Comparison of ENCODE assay signal across 8 cellular contexts in genomic region chrX:130120321-130120731, GRCh38. TPM values are rescaled to one million over a fixed set of nuclear protein-coding genes. Genes with fewer than 3 reads are reported as not detected.
DNase-seq lines count a peak whose midpoint lies in the region; ATAC-seq and TF ChIP-seq lines count a peak whose summit lies in the region.

No MANE protein-coding gene starts in this region.

- H3K4me1 Mint-ChIP-seq in activated naive CD8-positive, alpha-beta T cell treated with anti-CD3 and anti-CD28 coated beads, Interleukin-2, amount 50 U/mL, for 24 hours = peaks cover 31% of the 10 kb centered on the region

- peak overlapping the region; percentile 75 to 77 for H3K27ac ChIP-seq in tibial artery

- no peaks in the 10 kb centered on the region for H3K36me3 Mint-ChIP-seq in activated naive CD8-positive, alpha-beta T cell treated with anti-CD3 and anti-CD28 coated beads, Interleukin-2, amount 50 U/mL, for 24 hours (ENCODE audit: low read depth)

- no peaks in the 10 kb centered on the region for H3K27me3 Mint-ChIP-seq in activated naive CD8-positive, alpha-beta T cell treated with anti-CD3 and anti-CD28 coated beads, Interleukin-2, amount 50 U/mL, for 24 hours

- DNase-seq in AG20443 (ENCODE audit: low spot score) = peak; percentile 9
- DNase-seq in activated naive CD8-positive, alpha-beta T cell treated with anti-CD3 and anti-CD28 coated beads, Interleukin-2, amount 50 U/mL, for 24 hours = peak; percentile 23
- DNase-seq in kidney epithelial cell (ENCODE audit: low read depth) = no peak
- DNase-seq in tibial artery = no peak
- DNase-seq in H4 (ENCODE audit: low spot score) = no peak
- no peak for DNase-seq in AML-193 (lab: John Stamatoyannopoulos, UW)

- H3K4me3 ChIP-seq in kidney epithelial cell (ENCODE audit: low read depth, low read length) = peak overlapping the region; percentile 12
- H3K4me3 ChIP-seq in tibial artery = peak overlapping the region; percentile 42 to 54

- H3K4me3 Mint-ChIP-seq in activated naive CD8-positive, alpha-beta T cell treated with anti-CD3 and anti-CD28 coated beads, Interleukin-2, amount 50 U/mL, for 24 hours = peak overlapping the region; percentile 48

- H3K36me3 ChIP-seq in kidney epithelial cell (ENCODE audit: control insufficient read depth, insufficient read depth, low read length) (no peaks in the 10 kb centered on the region), tibial artery (no peaks in the 10 kb centered on the region)

- no peaks in the 10 kb centered on the region for H3K9me3 Mint-ChIP-seq in activated naive CD8-positive, alpha-beta T cell treated with anti-CD3 and anti-CD28 coated beads, Interleukin-2, amount 50 U/mL, for 24 hours

- ATAC-seq in GM19043 (IDR thresholded peaks at IDR 0.05; ENCODE audit: low read depth, unreplicated experiment) (peak; percentile 40), HG03159 (IDR thresholded peaks at IDR 0.05; ENCODE audit: unreplicated experiment) (peak; percentile 45)
- ATAC-seq in activated naive CD8-positive, alpha-beta T cell treated with anti-CD3 and anti-CD28 coated beads, Interleukin-2, amount 50 U/mL, for 24 hours = peak; percentile 57

- H3K4me1 ChIP-seq in tibial artery = peaks cover 0 to 33% (median 11%) of the 10 kb centered on the region in 4 donors

- H3K9me3 ChIP-seq in tibial artery = no peaks in the 10 kb centered on the region

- no peaks in the 10 kb centered on the region for H3K27me3 ChIP-seq in kidney epithelial cell (ENCODE audit: control insufficient read depth, insufficient read depth, low read length)
- no peaks in the 10 kb centered on the region for H3K27me3 ChIP-seq in tibial artery

- intact Hi-C loops in tibial artery (cut with DNase I; ENCODE audit: low total_unique reads) = loop anchor here (5.0 kb wide), 1 partner anchor 38 kb away; no protein-coding TSS in a partner anchor

- no peak overlapping the region for H3K27ac Mint-ChIP-seq in activated naive CD8-positive, alpha-beta T cell treated with anti-CD3 and anti-CD28 coated beads, Interleukin-2, amount 50 U/mL, for 24 hours

- TF ChIP-seq CTCF in kidney epithelial cell (IDR thresholded peaks at IDR 0.05; ENCODE audit: insufficient read depth, low read length, poor library complexity, severe bottlenecking) (no peak), tibial artery (IDR thresholded peaks at IDR 0.05) (no peak)

RNA-seq across cellular contexts. Expression of gene ELF4, which starts 10.0 kb away (rescaled TPM):
- 26.9 and 27.9 TPM in 2 replicates for total RNA-seq in kidney epithelial cell
- total RNA-seq in H4 (2014; rRNA removed; shearing (Covaris generic)) = 11.4 and 11.9 TPM in 2 replicates

RNA-seq across cellular contexts. Expression of gene AIFM1, which starts 45.3 kb away (rescaled TPM):
- total RNA-seq in kidney epithelial cell = 26.1 and 27.2 TPM in 2 replicates
- total RNA-seq in H4 (2014; rRNA removed; shearing (Covaris generic)) = 35.4 and 37.8 TPM in 2 replicates

RNA-seq across cellular contexts. Expression of gene RAB33A, which starts 51.4 kb away (rescaled TPM):
- 3.2 and 3.6 TPM in 2 replicates for total RNA-seq in kidney epithelial cell
- total RNA-seq in H4 (2014; rRNA removed; shearing (Covaris generic)) = not detected in 2 replicates

Comparison
In these comparisons a context has a peak if more than half of its experiments do, and no peak if none do; other contexts are left out.
1. DNase-seq: peak in AG20443 (single experiment) and activated naive CD8-positive, alpha-beta T cell treated with anti-CD3 and anti-CD28 coated beads, Interleukin-2, amount 50 U/mL, for 24 hours (single experiment); none in kidney epithelial cell (single experiment), tibial artery (0 of 2), H4 (single experiment) and AML-193 (0 of 2).
2. Peak in every context shown above with its lines, with median percentiles within 50 percentile points of each other: ATAC-seq.